In the genomic region with DNA sequence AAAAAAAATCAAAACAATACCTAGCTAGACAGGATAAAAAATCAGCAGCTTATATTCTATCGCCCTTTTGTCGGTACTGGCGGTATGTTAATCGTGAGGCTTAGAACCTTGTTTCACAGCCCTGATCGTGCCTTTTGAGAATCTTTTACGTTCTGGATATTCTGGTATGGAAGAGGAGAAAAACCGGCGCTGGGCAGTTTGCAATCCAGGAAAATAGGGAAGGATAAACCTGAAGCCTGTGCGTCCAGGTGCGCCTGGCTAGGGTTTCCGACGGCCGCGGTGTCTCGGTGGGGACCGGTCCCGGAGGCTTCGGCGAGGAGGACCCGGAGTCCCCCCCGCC, we compare ENCODE assay signal across 8 cellular contexts. TPM values are rescaled to one million over a fixed set of nuclear protein-coding genes. Genes with fewer than 3 reads are reported as not detected.
DNase-seq lines count a peak whose midpoint lies in the region; ATAC-seq and TF ChIP-seq lines count a peak whose summit lies in the region.

No MANE protein-coding gene starts in this region.

- no peak overlapping the region for H3K27ac Mint-ChIP-seq in nephron progenitor cell

- H3K4me1 Mint-ChIP-seq in nephron progenitor cell: peaks cover 9% of the 10 kb centered on the region

- POLR2A ChIA-PET in OCI-LY7 (lab: Charles Lee): no interaction called here

- no peaks in the 10 kb centered on the region for H4K20me1 ChIP-seq in OCI-LY7 (ENCODE audit: insufficient read depth, low read length)

- H3K4me1 ChIP-seq in HUES6 (ENCODE audit: control insufficient read depth, insufficient read depth, low read length) (peaks cover 20% of the 10 kb centered on the region), OCI-LY7 (ENCODE audit: insufficient read depth, low read length, poor library complexity, severe bottlenecking) (no peaks in the 10 kb centered on the region)
- peaks cover 11% of the 10 kb centered on the region for H3K4me1 ChIP-seq in effector memory CD4-positive, alpha-beta T cell (ENCODE audit: control insufficient read depth, insufficient read depth, low read length, poor library complexity, severe bottlenecking)

- H3K4me2 ChIP-seq in OCI-LY7 (ENCODE audit: low read length): no peak overlapping the region

- peak overlapping the region; percentile 55 for H3K4me3 ChIP-seq in AG10803 (ENCODE audit: low read length)
- peak overlapping the region; percentile 80 for H3K4me3 ChIP-seq in HUES6 (ENCODE audit: low read depth, low read length)
- H3K4me3 ChIP-seq in effector memory CD4-positive, alpha-beta T cell (ENCODE audit: insufficient read depth, low read depth, low read length, poor library complexity, severe bottlenecking): peak overlapping the region; percentile 55
- no peak overlapping the region for H3K4me3 ChIP-seq in OCI-LY7 (ENCODE audit: low read depth, low read length, poor library complexity, severe bottlenecking)

- H3K27ac ChIP-seq in HUES6 (ENCODE audit: low read depth, low read length): no peak overlapping the region
- no peak overlapping the region for H3K27ac ChIP-seq in effector memory CD4-positive, alpha-beta T cell (ENCODE audit: insufficient read depth, low read length, poor library complexity, severe bottlenecking)
- H3K27ac ChIP-seq in OCI-LY7 (ENCODE audit: low read depth, low read length, poor library complexity, severe bottlenecking): no peak overlapping the region

- H3K9me3 ChIP-seq in HUES6 (ENCODE audit: control insufficient read depth, insufficient read depth, low read depth, low read length): no peaks in the 10 kb centered on the region
- H3K9me3 ChIP-seq in effector memory CD4-positive, alpha-beta T cell (ENCODE audit: control insufficient read depth, low read length): no peaks in the 10 kb centered on the region
- H3K9me3 ChIP-seq in OCI-LY7 (ENCODE audit: low read length): no peaks in the 10 kb centered on the region

- H3K9me3 Mint-ChIP-seq in nephron progenitor cell: peaks cover 3% of the 10 kb centered on the region

- H3K36me3 Mint-ChIP-seq in nephron progenitor cell (ENCODE audit: low read depth): no peaks in the 10 kb centered on the region

- H3K27me3 Mint-ChIP-seq in nephron progenitor cell (ENCODE audit: low read depth, poor library complexity): peaks cover 100% of the 10 kb centered on the region

- no peaks in the 10 kb centered on the region for H3K9me2 ChIP-seq in OCI-LY7 (ENCODE audit: insufficient read depth, low read length)

- H3K9ac ChIP-seq in HUES6 (ENCODE audit: low read length): no peak overlapping the region

- peak overlapping the region; percentile 79 for H3K4me3 Mint-ChIP-seq in nephron progenitor cell

- H3K36me3 ChIP-seq in HUES6 (ENCODE audit: control insufficient read depth, insufficient read depth, low read length) (no peaks in the 10 kb centered on the region), OCI-LY7 (ENCODE audit: insufficient read depth, low read length) (no peaks in the 10 kb centered on the region)
- H3K36me3 ChIP-seq in effector memory CD4-positive, alpha-beta T cell (ENCODE audit: control insufficient read depth, insufficient read depth, low read length): no peaks in the 10 kb centered on the region

- no peak overlapping the region for H2AFZ ChIP-seq in OCI-LY7 (ENCODE audit: low read length)

- TF ChIP-seq CTCF in AG10803 (conservative IDR thresholded peaks at IDR 0.05; ENCODE audit: low read length): no peak
- TF ChIP-seq CTCF in nephron progenitor cell (IDR thresholded peaks at IDR 0.05): no peak
- TF ChIP-seq CTCF in OCI-LY7 (conservative IDR thresholded peaks at IDR 0.05; ENCODE audit: low read length): no peak

- intact Hi-C loops in OCI-LY7 (cut with micrococcal nuclease; ENCODE audit: unreplicated experiment): no loop called here

- BruUV-seq in OCI-LY7 (replicated peaks; lab: Mats Ljungman, UMichigan): no TSS peak

- H3K27me3 ChIP-seq in HUES6 (ENCODE audit: control insufficient read depth, insufficient read depth, low read length): peaks cover 78% of the 10 kb centered on the region
- H3K27me3 ChIP-seq in effector memory CD4-positive, alpha-beta T cell (replicated peaks; ENCODE audit: control insufficient read depth, insufficient read depth, low read length, poor library complexity, severe bottlenecking): peaks cover 31% of the 10 kb centered on the region

- no peaks in the 10 kb centered on the region for H3K79me2 ChIP-seq in OCI-LY7 (ENCODE audit: insufficient read depth, low read depth, low read length)

- DNase-seq in AG10803 (ENCODE audit: low read depth) (no peak), nephron progenitor cell (no peak), NCI-H187 treated with DMSO at 0.1 percent for 48 hours (lab: John Stamatoyannopoulos, UW) (no peak), OCI-LY7 (ENCODE audit: low spot score) (no peak)
- no peak for DNase-seq in effector memory CD4-positive, alpha-beta T cell

- CTCF ChIA-PET in OCI-LY7 (lab: Charles Lee; ENCODE audit: unreplicated experiment): no interaction called here

- ATAC-seq in GM18498 (IDR thresholded peaks at IDR 0.05; ENCODE audit: unreplicated experiment) (no peak), HG02588 (IDR thresholded peaks at IDR 0.05; ENCODE audit: unreplicated experiment) (no peak)

RNA-seq across cellular contexts. Expression of a gene that starts 0.3 kb away (rescaled TPM):
- total RNA-seq in OCI-LY7 (2014; rRNA removed; shearing (Covaris generic)): not detected in 2 replicates
- not detected in 2 replicates for total RNA-seq in OCI-LY7 (2022)

RNA-seq across cellular contexts. Expression of a gene that starts 17.6 kb away (rescaled TPM):
- total RNA-seq in OCI-LY7 (2014; rRNA removed; shearing (Covaris generic)): 6.5 and 13.1 TPM in 2 replicates
- total RNA-seq in OCI-LY7 (2022): 8.2 and 9.6 TPM in 2 replicates

RNA-seq across cellular contexts. Expression of a gene that starts 27.8 kb away (rescaled TPM):
- total RNA-seq in OCI-LY7 (2014; rRNA removed; shearing (Covaris generic)): 5.8 and 6.2 TPM in 2 replicates
- 10.5 and 11.3 TPM in 2 replicates for total RNA-seq in OCI-LY7 (2022)

RNA-seq across cellular contexts. Expression of a gene that starts 39.8 kb away (rescaled TPM):
- total RNA-seq in OCI-LY7 (2014; rRNA removed; shearing (Covaris generic)): 46.3 and 53.3 TPM in 2 replicates
- 141 and 152 TPM in 2 replicates for total RNA-seq in OCI-LY7 (2022)

RNA-seq across cellular contexts. Expression of a gene that starts 43.5 kb away (rescaled TPM):
- 0.16 and 0.33 TPM in 2 replicates for total RNA-seq in OCI-LY7 (2014; rRNA removed; shearing (Covaris generic))
- 0.15 and 0.17 TPM in 2 replicates for total RNA-seq in OCI-LY7 (2022)
